ENCODE assay signal across 1 cellular context in genomic region chr21:36753556-36753955, GRCh38.
TF ChIP-seq lines count a peak whose summit lies in the region.

No MANE protein-coding gene starts in this region.

TF ChIP-seq in IMR-90, 13 proteins besides CTCF, POLR2A, EP300 and RAD21:
- TF ChIP-seq MAZ (IDR thresholded peaks at IDR 0.05; ENCODE audit: borderline replicate concordance, low read depth, low read length), result no peak
- TF ChIP-seq SMC3 (IDR thresholded peaks at IDR 0.05; ENCODE audit: low read depth, low read length), result 0 out of 2 replicates have a peak, but pooled peaks have one; percentile 7
- TF ChIP-seq USF2 (IDR thresholded peaks at IDR 0.05; ENCODE audit: low read depth, low read length), result no peak
- no peak for TF ChIP-seq CHD1 (IDR thresholded peaks at IDR 0.05; ENCODE audit: low read depth, low read length)
- no peak for TF ChIP-seq RCOR1 (IDR thresholded peaks at IDR 0.05; ENCODE audit: insufficient replicate concordance, low read length)
- TF ChIP-seq CEBPB (IDR thresholded peaks at IDR 0.05; ENCODE audit: low read depth, low read length), result no peak
- peak; percentile 27; the same call in 1 of the 2 replicates for TF ChIP-seq FOS (IDR thresholded peaks at IDR 0.05; ENCODE audit: low read depth, low read length)
TF ChIP-seq in IMR-90: peak in this region for 2.
